29 cellular contexts compared by ENCODE assay signal in the genomic region with DNA sequence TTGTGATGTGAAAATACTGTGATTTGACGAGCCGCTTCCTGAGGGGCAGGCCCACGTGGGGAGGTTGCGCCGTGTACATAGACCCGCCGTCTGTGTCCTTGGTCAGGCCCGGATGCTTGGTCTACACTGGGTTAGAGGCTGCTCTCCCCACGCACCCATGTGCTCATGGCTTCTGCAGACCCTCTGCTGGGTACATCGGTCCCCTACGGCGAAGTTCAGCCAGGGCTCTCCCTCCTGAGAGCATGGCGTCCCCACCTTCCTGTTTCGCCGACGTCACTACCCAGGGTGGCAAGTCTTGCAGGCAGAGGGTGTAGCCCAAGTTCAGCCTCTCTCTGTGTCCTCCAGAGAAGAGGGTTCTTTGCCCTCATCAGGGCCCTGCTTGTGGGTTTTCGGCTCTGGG. TPM values are rescaled to one million over a fixed set of nuclear protein-coding genes. Genes with fewer than 3 reads are reported as not detected.
"Had no signal": no experiment of that assay in that cellular context is flagged by ENCODE, and none has a peak within 500 bp of the region (broad histone marks: within the 10 kb centered on the region; RNA-seq: fewer than 3 reads in every experiment).

No MANE protein-coding gene starts in this region.

- H3K4me2 ChIP-seq: hepatocyte had no signal

- H2AFZ ChIP-seq: hepatocyte had no signal

- H3K36me3 ChIP-seq: colonic mucosa, esophagus squamous epithelium, gastrocnemius medialis, left ventricle myocardium inferior, lower lobe of right lung had no signal

- H3K9me3 ChIP-seq: colonic mucosa, esophagus squamous epithelium, gastrocnemius medialis, left ventricle myocardium inferior, lower lobe of right lung, mucosa of descending colon had no signal

- H3K27ac ChIP-seq: colonic mucosa, epithelial cell of prostate, esophagus squamous epithelium, gastrocnemius medialis, hepatocyte, left ventricle myocardium inferior, lower lobe of right lung had no signal

- H3K79me2 ChIP-seq: hepatocyte had no signal

- H3K4me3 ChIP-seq: colonic mucosa, esophagus squamous epithelium, gastrocnemius medialis, hepatocyte, left ventricle myocardium inferior, lower lobe of right lung, mucosa of descending colon had no signal

- ATAC-seq: effector memory CD8-positive, alpha-beta T cell; esophagus mucosa; gastrocnemius medialis; left colon; left lobe of liver; lower lobe of right lung; mucosa of descending colon had no signal

- DNase-seq: colonic mucosa; cortex of kidney; effector CD8-positive, alpha-beta T cell; effector memory CD8-positive, alpha-beta T cell; esophagus squamous epithelium; foreskin fibroblast; foreskin melanocyte; gastrocnemius medialis; glutamatergic neuron; head of caudate nucleus; hypothalamus; immature natural killer cell; islet precursor cell; kidney; kidney glomerular epithelial cell; left colon; left ventricle myocardium inferior; lower lobe of right lung; mesenchymal stem cell; mucosa of descending colon had no signal

- H3K27me3 ChIP-seq: colonic mucosa, gastrocnemius medialis had no signal

- H3K4me1 ChIP-seq: colonic mucosa, left ventricle myocardium inferior, lower lobe of right lung had no signal

RNA-seq across cellular contexts. Expression of a gene that starts 11.0 kb away (rescaled TPM):
- total RNA-seq: dermis microvascular lymphatic vessel endothelial cell, endodermal cell, glomerular endothelial cell, left colon, left lobe of liver, lung microvascular endothelial cell, myocyte had no signal
- polyA plus RNA-seq: immature natural killer cell had no signal
